Comparison of ENCODE assay signal across 1 cellular context in genomic region chr1:6448749-6449631, GRCh38.
TF ChIP-seq lines count a peak whose summit lies in the region.

No MANE protein-coding gene starts in this region.

TF ChIP-seq in K562, 482 proteins besides CTCF, POLR2A, EP300 and RAD21:
- peak; percentile 74; the same call in 1 of the 2 replicates for TF ChIP-seq ZBTB7A (IDR thresholded peaks at IDR 0.05; ENCODE audit: borderline replicate concordance, control insufficient read depth, low read depth, low read length)
- TF ChIP-seq HNRNPLL (IDR thresholded peaks at IDR 0.05; ENCODE audit: low read depth, low read length, poor library complexity, severe bottlenecking), result no peak
- peak; percentile 53 for TF ChIP-seq CTCFL (IDR thresholded peaks at IDR 0.05; ENCODE audit: borderline replicate concordance, insufficient read depth, low read depth, low read length, poor library complexity, severe bottlenecking)
- TF ChIP-seq ZNF589 (CRISPR knock-in tag; IDR thresholded peaks at IDR 0.05; ENCODE audit: low read depth), result no peak
- peak in 1 of 2 experiments; percentile 68 for TF ChIP-seq E2F6 (IDR thresholded peaks at IDR 0.05; ENCODE audit: borderline replicate concordance in 1 of 2, extremely low read depth in 1 of 2, insufficient read depth in 1 of 2, insufficient read length in 1 of 2, low read depth in 1 of 2, low read length in 1 of 2, poor library complexity in 1 of 2, severe bottlenecking in 1 of 2)
- 0 out of 2 replicates have a peak, but pooled peaks have one; percentile 9 for TF ChIP-seq ZFX (CRISPR knock-in tag; IDR thresholded peaks at IDR 0.05)
- TF ChIP-seq EZH2 (IDR thresholded peaks at IDR 0.05; ENCODE audit: borderline replicate concordance, low read depth, low read length), result peak; percentile 78; the same call in 1 of the 2 replicates
- TF ChIP-seq TFAP4 (CRISPR knock-in tag; IDR thresholded peaks at IDR 0.05; ENCODE audit: borderline replicate concordance), result 0 out of 2 replicates have a peak, but pooled peaks have one; percentile 9
- TF ChIP-seq, protein P1, sequence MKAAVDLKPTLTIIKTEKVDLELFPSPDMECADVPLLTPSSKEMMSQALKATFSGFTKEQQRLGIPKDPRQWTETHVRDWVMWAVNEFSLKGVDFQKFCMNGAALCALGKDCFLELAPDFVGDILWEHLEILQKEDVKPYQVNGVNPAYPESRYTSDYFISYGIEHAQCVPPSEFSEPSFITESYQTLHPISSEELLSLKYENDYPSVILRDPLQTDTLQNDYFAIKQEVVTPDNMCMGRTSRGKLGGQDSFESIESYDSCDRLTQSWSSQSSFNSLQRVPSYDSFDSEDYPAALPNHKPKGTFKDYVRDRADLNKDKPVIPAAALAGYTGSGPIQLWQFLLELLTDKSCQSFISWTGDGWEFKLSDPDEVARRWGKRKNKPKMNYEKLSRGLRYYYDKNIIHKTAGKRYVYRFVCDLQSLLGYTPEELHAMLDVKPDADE (conservative IDR thresholded peaks at IDR 0.05; ENCODE audit: control insufficient read depth, low read depth, low read length), result 0 out of 2 replicates have a peak, but pooled peaks have one; percentile 38
- no peak for TF ChIP-seq PHF21A (IDR thresholded peaks at IDR 0.05; ENCODE audit: borderline replicate concordance, low read depth)
- TF ChIP-seq YY1 (IDR thresholded peaks at IDR 0.05; ENCODE audit: borderline replicate concordance in 1 of 3, control insufficient read depth in 1 of 3, extremely low read depth in 1 of 3, insufficient read depth in 3 of 3, insufficient read length in 1 of 3, insufficient replicate concordance in 2 of 3, low read depth in 1 of 3, low read length in 2 of 3), result peak in 2 of 3 experiments; percentile 16 to 38
- TF ChIP-seq CXXC5 (CRISPR knock-in tag; IDR thresholded peaks at IDR 0.05), result 0 out of 2 replicates have a peak, but pooled peaks have one; percentile 30
- peak; percentile 19; the same call in 1 of the 2 replicates for TF ChIP-seq SIN3B (IDR thresholded peaks at IDR 0.05; ENCODE audit: low read depth)
TF ChIP-seq in K562: peak in this region for 10.
